In the genomic region with DNA sequence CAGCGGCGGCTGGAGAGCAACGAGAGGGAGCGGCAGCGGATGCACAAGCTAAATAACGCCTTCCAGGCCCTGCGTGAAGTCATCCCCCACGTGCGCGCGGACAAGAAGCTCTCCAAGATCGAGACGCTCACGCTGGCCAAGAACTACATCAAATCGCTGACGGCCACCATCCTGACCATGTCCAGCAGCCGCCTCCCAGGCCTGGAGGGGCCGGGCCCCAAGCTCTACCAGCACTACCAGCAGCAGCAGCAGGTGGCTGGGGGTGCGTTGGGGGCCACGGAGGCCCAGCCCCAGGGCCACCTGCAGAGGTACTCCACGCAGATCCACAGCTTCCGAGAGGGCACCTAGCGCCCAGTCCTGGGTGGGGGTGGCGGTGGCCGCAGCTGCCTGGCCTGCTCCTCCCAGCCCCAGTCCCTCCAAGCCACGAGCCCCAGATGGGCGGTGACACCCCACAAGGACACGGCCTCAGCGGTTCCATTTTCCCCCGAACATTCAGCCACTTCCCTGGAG, we compare ENCODE assay signal across 19 cellular contexts. TPM values are rescaled to one million over a fixed set of nuclear protein-coding genes. Genes with fewer than 3 reads are reported as not detected.
DNase-seq lines count a peak whose midpoint lies in the region; ATAC-seq and TF ChIP-seq lines count a peak whose summit lies in the region.
"Had no signal": no experiment of that assay in that cellular context is flagged by ENCODE, and none has a peak within 500 bp of the region (broad histone marks: within the 10 kb centered on the region; RNA-seq: fewer than 3 reads in every experiment).

No MANE protein-coding gene starts in this region.

- TF ChIP-seq CTCF in HEK293 (tag by site-specific recombination; IDR thresholded peaks at IDR 0.05) (no peak), left lung (IDR thresholded peaks at IDR 0.05) (no peak)

- H3K4me1 ChIP-seq in HEK293 (ENCODE audit: control insufficient read depth, insufficient read depth, low read length) (no peaks in the 10 kb centered on the region), left lung (peaks cover 0 to 8% of the 10 kb centered on the region in 2 donors)

- H3K9me3 ChIP-seq in HEK293 (ENCODE audit: control insufficient read depth, insufficient read depth, low read depth, low read length) (no peaks in the 10 kb centered on the region), left lung (no peaks in the 10 kb centered on the region)
- H3K9me3 ChIP-seq: gastroesophageal sphincter had no signal

- ATAC-seq in left lung (no peak), sciatic nerve (no peak), left lobe of liver (no peak)
- ATAC-seq: gastroesophageal sphincter, T-helper 17 cell had no signal

- H3K27ac ChIP-seq in HEK293 (ENCODE audit: extremely low read depth, low read depth, low read length) (no peak overlapping the region), left lung (no peak overlapping the region)
- H3K27ac ChIP-seq: gastroesophageal sphincter had no signal

- H3K4me3 ChIP-seq in HEK293 (ENCODE audit: low read depth, low read length) (no peak overlapping the region), left lung (no peak overlapping the region)
- H3K4me3 ChIP-seq: gastroesophageal sphincter had no signal

- intact Hi-C loops in left lung (cut with DNase I) (no loop called here), sciatic nerve (cut with DNase I) (no loop called here)

- DNase-seq in DMS53 (lab: John Stamatoyannopoulos, UW): peak; percentile 55
- no peak for DNase-seq in DMS53 treated with DMSO at 0.1 percent for 48 hours (lab: John Stamatoyannopoulos, UW; ENCODE audit: unreplicated experiment)
- peak; percentile 28 to 73 for DNase-seq in left lung
- DNase-seq in sciatic nerve (ENCODE audit: low spot score): peak; percentile 53
- DNase-seq in activated CD4-positive, alpha-beta T cell treated with anti-CD3 and anti-CD28 coated beads, Interleukin-2, amount 50 U/mL, for 48 hours: no peak
- no peak for DNase-seq in left lobe of liver (ENCODE audit: low spot score)
- no peak for DNase-seq in NCI-H1436 (lab: John Stamatoyannopoulos, UW)
- DNase-seq: 8988T; activated gamma-delta T cell treated with Interleukin-2 at 50 U/mL for 16 hours; CD4-positive, CD25-positive, alpha-beta regulatory T cell; EL; erythroblast; mesenchymal stem cell; NCI-H1436 treated with DMSO at 0.1 percent for 48 hours; T-helper 17 cell had no signal

- POLR2A ChIA-PET in HEK293 (lab: Yijun Ruan, JAX): no interaction called here

- peaks cover 0 to 28% of the 10 kb centered on the region in 2 donors for H3K27me3 ChIP-seq in left lung

- CTCF ChIA-PET in HEK293 (lab: Yijun Ruan, JAX): interaction anchor here (1.5 kb wide), 1 partner anchor 44 kb away, joined by 3 read pairs; no protein-coding TSS in a partner anchor

- no peaks in the 10 kb centered on the region for H3K36me3 ChIP-seq in HEK293 (ENCODE audit: control insufficient read depth in 2 of 2, insufficient read depth in 1 of 2, low read length in 2 of 2)
- H3K36me3 ChIP-seq in left lung: peaks cover 0 to 32% of the 10 kb centered on the region in 2 donors

TF ChIP-seq in HEK293, 187 proteins besides CTCF, POLR2A, EP300 and RAD21:
- TF ChIP-seq SCRT1 (tag by site-specific recombination; IDR thresholded peaks at IDR 0.05; ENCODE audit: borderline replicate concordance) (0 out of 2 replicates have a peak, but pooled peaks have one; percentile 16), ZBTB10 (tag by site-specific recombination; IDR thresholded peaks at IDR 0.05) (0 out of 2 replicates have a peak, but pooled peaks have one; percentile 31), ZNF239 (tag by site-specific recombination; IDR thresholded peaks at IDR 0.05) (no peak), SCRT2 (tag by site-specific recombination; IDR thresholded peaks at IDR 0.05) (peak; percentile 74), ZNF513 (tag by site-specific recombination; IDR thresholded peaks at IDR 0.05) (no peak), PRDM4 (tag by site-specific recombination; IDR thresholded peaks at IDR 0.05) (no peak), ZBTB26 (tag by site-specific recombination; optimal IDR thresholded peaks at IDR 0.05) (no peak), GLIS2 (tag by site-specific recombination; IDR thresholded peaks at IDR 0.05) (peak; percentile 55)
- TF ChIP-seq, protein P1, sequence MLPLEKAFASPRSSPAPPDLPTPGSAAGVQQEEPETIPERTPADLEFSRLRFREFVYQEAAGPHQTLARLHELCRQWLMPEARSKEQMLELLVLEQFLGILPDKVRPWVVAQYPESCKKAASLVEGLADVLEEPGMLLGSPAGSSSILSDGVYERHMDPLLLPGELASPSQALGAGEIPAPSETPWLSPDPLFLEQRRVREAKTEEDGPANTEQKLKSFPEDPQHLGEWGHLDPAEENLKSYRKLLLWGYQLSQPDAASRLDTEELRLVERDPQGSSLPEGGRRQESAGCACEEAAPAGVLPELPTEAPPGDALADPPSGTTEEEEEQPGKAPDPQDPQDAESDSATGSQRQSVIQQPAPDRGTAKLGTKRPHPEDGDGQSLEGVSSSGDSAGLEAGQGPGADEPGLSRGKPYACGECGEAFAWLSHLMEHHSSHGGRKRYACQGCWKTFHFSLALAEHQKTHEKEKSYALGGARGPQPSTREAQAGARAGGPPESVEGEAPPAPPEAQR (tag by site-specific recombination; IDR thresholded peaks at IDR 0.05): no peak

RNA-seq across cellular contexts. Expression of gene BHLHA15, which starts 1.3 kb away (rescaled TPM):
- 1 to 10 TPM in 1 of 2 donors, under 1 TPM in 1; 0.87 to 2.4 TPM for total RNA-seq in left lung
- total RNA-seq in sciatic nerve: not detected
- total RNA-seq in left lobe of liver: 2.6 TPM
- total RNA-seq: CD4-positive, CD25-positive, alpha-beta regulatory T cell; LHCN-M2; T-helper 17 cell; urinary bladder had no signal

RNA-seq across cellular contexts. Expression of gene TECPR1, which starts 39.4 kb away (rescaled TPM):
- total RNA-seq in left lung (10 to 100 TPM; 40.0 to 67.4 TPM), sciatic nerve (34.9 TPM), left lobe of liver (17.3 TPM)

Comparison
In these comparisons a context has a peak if more than half of its experiments do, and no peak if none do; other contexts are left out.
1. DNase-seq: peak in DMS53 (single experiment), left lung (2 of 2) and sciatic nerve (single experiment); none in DMS53 treated with DMSO at 0.1 percent for 48 hours (single experiment), activated CD4-positive, alpha-beta T cell treated with anti-CD3 and anti-CD28 coated beads, Interleukin-2, amount 50 U/mL, for 48 hours (0 of 2), left lobe of liver (single experiment) and NCI-H1436 (single experiment).